ENCODE assay signal across 23 cellular contexts in genomic region chr1:171807547-171807946, GRCh38.
"Had no signal": no experiment of that assay in that cellular context is flagged by ENCODE, and none has a peak within 500 bp of the region (broad histone marks: within the 10 kb centered on the region; RNA-seq: fewer than 3 reads in every experiment).

No MANE protein-coding gene starts in this region.

- H3K27me3 ChIP-seq: breast epithelium, gastrocnemius medialis, heart left ventricle, left lung, upper lobe of left lung had no signal

- H3K4me3 ChIP-seq: breast epithelium, gastrocnemius medialis, heart left ventricle, left lung, thoracic aorta, upper lobe of left lung had no signal

- DNase-seq: activated CD4-positive, alpha-beta T cell treated with anti-CD3 and anti-CD28 coated beads for 48 hours; activated CD4-positive, CD25-positive, alpha-beta regulatory T cell; activated CD8-positive, alpha-beta T cell treated with anti-CD3 and anti-CD28 coated beads, Interleukin-2, amount 10 ng/mL, durations not matched to agents 7 days and 5 days; activated effector memory CD4-positive, alpha-beta T cell treated with Interleukin-2 at 50 U/mL for 16 hours; activated naive CD4-positive, alpha-beta T cell treated with anti-CD3 and anti-CD28 coated beads, Interleukin-2, amount 10 ng/mL, durations not matched to agents 7 days and 5 days; activated T-cell treated with anti-CD3 and anti-CD28 coated beads, Interleukin-2, amount 50 U/mL, for 48 hours; aorta; cerebellar nuclear complex; effector CD8-positive, alpha-beta T cell; gastrocnemius medialis; heart left ventricle; kidney; left lung; midbrain; nephron progenitor cell; nucleus accumbens; stimulated activated CD4-positive, alpha-beta T cell treated with anti-CD3 and anti-CD28 coated beads, Interleukin-4, amount 100 ng/mL, for 24 hours; upper lobe of left lung had no signal

- H3K36me3 ChIP-seq: breast epithelium, gastrocnemius medialis, heart left ventricle, left lung, thoracic aorta, upper lobe of left lung had no signal

- FAIRE-seq: kidney had no signal

- H3K4me1 ChIP-seq: breast epithelium, gastrocnemius medialis had no signal

- H3K27ac ChIP-seq: breast epithelium, gastrocnemius medialis, heart left ventricle, left lung, thoracic aorta, upper lobe of left lung had no signal

- H3K9me3 ChIP-seq: breast epithelium, gastrocnemius medialis, heart left ventricle, left lung, thoracic aorta, upper lobe of left lung had no signal

- ATAC-seq: activated CD8-positive, alpha-beta T cell treated with anti-CD3 and anti-CD28 coated beads, Interleukin-2, amount 10 ng/mL, durations not matched to agents 7 days and 5 days; esophagus mucosa; gastrocnemius medialis; heart left ventricle; left lung; sciatic nerve; stimulated activated effector memory CD8-positive, alpha-beta T cell treated with anti-CD3 and anti-CD28 coated beads, Interleukin-12 subunit alpha, Interleukin-12 subunit beta, amount 100 ng/mL, for 72 hours had no signal
